In genomic region chr7:24981544-24981951, GRCh38 we compare ENCODE assay signal across 8 cellular contexts. TPM values are rescaled to one million over a fixed set of nuclear protein-coding genes. Genes with fewer than 3 reads are reported as not detected.
DNase-seq lines count a peak whose midpoint lies in the region; ATAC-seq, FAIRE-seq and TF ChIP-seq lines count a peak whose summit lies in the region.

No MANE protein-coding gene starts in this region.

- H3K4me3 Mint-ChIP-seq in activated naive CD8-positive, alpha-beta T cell treated with anti-CD3 and anti-CD28 coated beads, Interleukin-2, amount 10 ng/mL, durations not matched to agents 7 days and 5 days: peak overlapping the region; percentile 86

- DNase-seq in AG10803 (ENCODE audit: low read depth): peak; percentile 77
- peak; percentile 79 for DNase-seq in RPMI8226
- DNase-seq in activated naive CD8-positive, alpha-beta T cell treated with anti-CD3 and anti-CD28 coated beads, Interleukin-2, amount 10 ng/mL, durations not matched to agents 7 days and 5 days: no peak
- peak; percentile 28 to 41 for DNase-seq in heart right ventricle
- DNase-seq in pancreas: peak; percentile 26 to 79 (median 54)
- peak; percentile 36 for DNase-seq in urothelium cell line (ENCODE audit: low spot score)

- H3K27ac Mint-ChIP-seq in activated naive CD8-positive, alpha-beta T cell treated with anti-CD3 and anti-CD28 coated beads, Interleukin-2, amount 10 ng/mL, durations not matched to agents 7 days and 5 days: peak overlapping the region; percentile 65

- TF ChIP-seq CTCF in AG10803 (conservative IDR thresholded peaks at IDR 0.05; ENCODE audit: low read length) (peak; percentile 6; the same call in 1 of the 2 replicates), heart right ventricle (IDR thresholded peaks at IDR 0.05) (no peak), pancreas (IDR thresholded peaks at IDR 0.05) (no peak)

- H3K9me3 ChIP-seq in heart right ventricle (no peaks in the 10 kb centered on the region), pancreas (no peaks in the 10 kb centered on the region)

- FAIRE-seq in pancreas (lab: Jason Lieb, UNC) (no peak), urothelium cell line (lab: Jason Lieb, UNC) (no peak)

- H3K36me3 ChIP-seq in heart right ventricle (no peaks in the 10 kb centered on the region), pancreas (no peaks in the 10 kb centered on the region)

- peaks cover 28% of the 10 kb centered on the region for H3K4me1 Mint-ChIP-seq in activated naive CD8-positive, alpha-beta T cell treated with anti-CD3 and anti-CD28 coated beads, Interleukin-2, amount 10 ng/mL, durations not matched to agents 7 days and 5 days

- peak overlapping the region; percentile 80 for H3K4me3 ChIP-seq in AG10803 (ENCODE audit: low read length)
- peak overlapping the region; percentile 19 to 90 (median 76) for H3K4me3 ChIP-seq in heart right ventricle
- peak overlapping the region; percentile 19 to 92 (median 78) for H3K4me3 ChIP-seq in pancreas

- intact Hi-C loops in heart right ventricle (cut with DNase I): loop anchor here in 8 of 10 donors (2.0 to 10.0 kb wide), 6 partner anchors 86 to 201 kb away; a partner anchor contains a TSS
- intact Hi-C loops in pancreas (cut with DNase I): no loop called here

- 0% methylated on average over 33 of the region's 33 CpGs for WGBS in heart right ventricle, 2 donors
- WGBS in pancreas, 2 donors: 1% methylated on average over 33 of the region's 33 CpGs

- POLR2A ChIA-PET in activated naive CD8-positive, alpha-beta T cell treated with anti-CD3 and anti-CD28 coated beads, Interleukin-2, amount 10 ng/mL, durations not matched to agents 7 days and 5 days (lab: Charles Lee): interaction anchor here (1.8 to 4.1 kb wide), 4 partner anchors 47 to 161 kb away, joined by 6 to 50 read pairs (median 8); no protein-coding TSS in a partner anchor

- peak; percentile 12 for ATAC-seq in GM19395 (IDR thresholded peaks at IDR 0.05; ENCODE audit: unreplicated experiment)
- no peak for ATAC-seq in activated naive CD8-positive, alpha-beta T cell treated with anti-CD3 and anti-CD28 coated beads, Interleukin-2, amount 10 ng/mL, durations not matched to agents 7 days and 5 days (ENCODE audit: low read depth)
- ATAC-seq in heart right ventricle: peak in 3 of 8 donors; percentile 1 to 14 (median 13)
- ATAC-seq in pancreas: peak in 3 of 4 donors; percentile 13 to 16 (median 14)
- no peak for ATAC-seq in HG02840 (IDR thresholded peaks at IDR 0.05; ENCODE audit: low FRiP score, unreplicated experiment)

- H3K27ac ChIP-seq in heart right ventricle: peak overlapping the region; percentile 21 to 92 (median 84)
- H3K27ac ChIP-seq in pancreas: peak overlapping the region in 1 of 4 donors; percentile 84

- no peaks in the 10 kb centered on the region for H3K9me3 Mint-ChIP-seq in activated naive CD8-positive, alpha-beta T cell treated with anti-CD3 and anti-CD28 coated beads, Interleukin-2, amount 10 ng/mL, durations not matched to agents 7 days and 5 days

- H3K27me3 Mint-ChIP-seq in activated naive CD8-positive, alpha-beta T cell treated with anti-CD3 and anti-CD28 coated beads, Interleukin-2, amount 10 ng/mL, durations not matched to agents 7 days and 5 days: peaks cover 3% of the 10 kb centered on the region

- H3K27me3 ChIP-seq in heart right ventricle (peaks cover 0 to 14% (median 0%) of the 10 kb centered on the region in 7 donors), pancreas (no peaks in the 10 kb centered on the region)

- H3K36me3 Mint-ChIP-seq in activated naive CD8-positive, alpha-beta T cell treated with anti-CD3 and anti-CD28 coated beads, Interleukin-2, amount 10 ng/mL, durations not matched to agents 7 days and 5 days: peaks cover 9% of the 10 kb centered on the region

- H3K4me1 ChIP-seq in heart right ventricle: peaks cover 0 to 57% (median 12%) of the 10 kb centered on the region in 9 donors
- peaks cover 0 to 4% (median 0%) of the 10 kb centered on the region in 3 donors for H3K4me1 ChIP-seq in pancreas

RNA-seq across cellular contexts. Expression of gene OSBPL3, which starts 1.6 kb away (rescaled TPM):
- total RNA-seq in activated naive CD8-positive, alpha-beta T cell treated with anti-CD3 and anti-CD28 coated beads, Interleukin-2, amount 10 ng/mL, durations not matched to agents 7 days and 5 days: 10 to 100 TPM; 47.8 to 60.1 TPM
- total RNA-seq in heart right ventricle (10 to 100 TPM in 1 of 10 donors, 1 to 10 TPM in 9; 1.8 to 10.6 (median 4.6) TPM), pancreas (1 to 10 TPM; 1.5 to 9.5 (median 3.7) TPM)
- polyA plus RNA-seq in heart right ventricle (1 to 10 TPM; 1.2 to 2.5 TPM), pancreas (1 to 10 TPM; 3.9 to 4.7 TPM)

Comparison
In these comparisons a context has a peak if more than half of its experiments do, and no peak if none do; other contexts are left out.
1. ATAC-seq: peak in GM19395 (single experiment) and pancreas (3 of 4); none in activated naive CD8-positive, alpha-beta T cell treated with anti-CD3 and anti-CD28 coated beads, Interleukin-2, amount 10 ng/mL, durations not matched to agents 7 days and 5 days (single experiment) and HG02840 (single experiment).
2. RNA of gene OSBPL3, which starts 1.6 kb away (total RNA-seq): 47.8 to 60.1 TPM in activated naive CD8-positive, alpha-beta T cell treated with anti-CD3 and anti-CD28 coated beads, Interleukin-2, amount 10 ng/mL, durations not matched to agents 7 days and 5 days; 1.8 to 10.6 TPM in heart right ventricle and 1.5 to 9.5 TPM in pancreas; every median in the first group is over 4 times any median in the second.
3. intact Hi-C loops: an anchor here in heart right ventricle (2.0 to 10.0 kb wide); none called in pancreas.
4. Peak in every context shown above with its lines, with median percentiles within 50 percentile points of each other: H3K4me3 ChIP-seq.